In the genomic region with DNA sequence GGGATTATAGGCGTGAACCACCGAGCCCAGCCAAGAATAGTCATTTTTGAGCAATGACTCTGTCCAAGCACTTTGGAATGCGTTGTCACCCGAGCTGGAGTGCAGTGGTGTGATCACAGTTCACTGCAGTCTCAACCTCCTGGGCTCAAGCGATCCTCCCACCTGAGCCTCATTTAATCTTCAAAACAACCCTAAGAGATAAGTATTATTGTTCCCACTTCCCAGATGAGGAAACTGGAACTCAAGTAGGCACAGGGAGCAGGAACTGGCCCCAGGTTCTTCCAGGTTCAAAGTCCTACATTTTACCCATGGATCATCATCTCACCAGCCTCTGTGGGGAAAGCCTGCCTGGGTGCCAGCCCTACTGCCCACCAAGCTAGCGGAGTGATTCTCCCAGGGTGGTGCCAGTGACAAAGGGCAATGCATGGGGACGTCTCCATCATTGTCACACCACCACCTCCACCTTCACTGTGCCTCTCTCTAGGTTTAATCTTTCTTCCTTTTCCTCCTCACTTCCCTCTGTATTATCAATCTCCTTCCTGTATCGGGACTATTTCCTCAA, we compare ENCODE assay signal across 8 cellular contexts. TPM values are rescaled to one million over a fixed set of nuclear protein-coding genes. Genes with fewer than 3 reads are reported as not detected.
DNase-seq lines count a peak whose midpoint lies in the region; ATAC-seq and TF ChIP-seq lines count a peak whose summit lies in the region.

No MANE protein-coding gene starts in this region.

- CTCF ChIA-PET in OCI-LY7 (lab: Charles Lee; ENCODE audit: unreplicated experiment) = no interaction called here

- H3K9me2 ChIP-seq in OCI-LY7 (ENCODE audit: insufficient read depth, low read length) = no peaks in the 10 kb centered on the region

- H3K27ac Mint-ChIP-seq in CD14-positive monocyte (peak overlapping the region; percentile 95 to 98 (median 97)), neural crest cell (ENCODE audit: unreplicated experiment) (peak overlapping the region; percentile 76)
- H3K27ac Mint-ChIP-seq in effector memory CD8-positive, alpha-beta T cell = peak overlapping the region; percentile 90 to 91

- no peaks in the 10 kb centered on the region for H3K9me3 Mint-ChIP-seq in CD14-positive monocyte
- no peaks in the 10 kb centered on the region for H3K9me3 Mint-ChIP-seq in effector memory CD8-positive, alpha-beta T cell
- H3K9me3 Mint-ChIP-seq in neural crest cell = no peaks in the 10 kb centered on the region

- intact Hi-C loops in CD14-positive monocyte (cut with micrococcal nuclease) = loop anchor here in 1 of 2 donors (1.0 kb wide), 1 partner anchor 13 kb away; no protein-coding TSS in a partner anchor
- intact Hi-C loops in OCI-LY7 (cut with micrococcal nuclease; ENCODE audit: unreplicated experiment) = no loop called here

- no peak for DNase-seq in CD14-positive monocyte (ENCODE audit: low spot score)
- DNase-seq in OCI-LY7 (ENCODE audit: low spot score) = no peak
- no peak for DNase-seq in effector memory CD8-positive, alpha-beta T cell
- no peak for DNase-seq in neural crest cell (ENCODE audit: low read depth, low spot score)
- DNase-seq in islet precursor cell = no peak
- DNase-seq in NCI-H1436 treated with DMSO at 0.1 percent for 48 hours (lab: John Stamatoyannopoulos, UW) = no peak

- H3K4me2 ChIP-seq in OCI-LY7 (ENCODE audit: low read length) = peak overlapping the region; percentile 25; the same call in 1 of the 2 replicates

- peaks cover 50% of the 10 kb centered on the region for H3K4me1 Mint-ChIP-seq in CD14-positive monocyte
- peaks cover 21 to 27% of the 10 kb centered on the region in 2 donors for H3K4me1 Mint-ChIP-seq in effector memory CD8-positive, alpha-beta T cell (ENCODE audit: low read depth in 2 of 2)
- H3K4me1 Mint-ChIP-seq in neural crest cell = peaks cover 17% of the 10 kb centered on the region

- peaks cover 0 to 2% of the 10 kb centered on the region in 2 donors for H3K36me3 Mint-ChIP-seq in CD14-positive monocyte
- H3K36me3 Mint-ChIP-seq in effector memory CD8-positive, alpha-beta T cell (ENCODE audit: insufficient read depth) = peaks cover 6% of the 10 kb centered on the region
- no peaks in the 10 kb centered on the region for H3K36me3 Mint-ChIP-seq in neural crest cell (ENCODE audit: low read depth)

- TF ChIP-seq CTCF in CD14-positive monocyte (IDR thresholded peaks at IDR 0.05) (no peak), OCI-LY7 (conservative IDR thresholded peaks at IDR 0.05; ENCODE audit: low read length) (no peak), neural crest cell (conservative IDR thresholded peaks at IDR 0.05) (no peak)

- BruUV-seq in OCI-LY7 (replicated peaks; lab: Mats Ljungman, UMichigan) = no TSS peak

- POLR2A ChIA-PET in OCI-LY7 (lab: Charles Lee) = interaction anchor here (9.4 kb wide), 1 partner anchor 11 kb away, joined by 71 read pairs; a partner anchor contains a TSS

- peak overlapping the region; percentile 75 for H2AFZ ChIP-seq in OCI-LY7 (ENCODE audit: low read length)

- no peak for ATAC-seq in effector memory CD8-positive, alpha-beta T cell (replicated peaks)
- ATAC-seq in GM19023 (IDR thresholded peaks at IDR 0.05; ENCODE audit: unreplicated experiment) (no peak), HG03108 (IDR thresholded peaks at IDR 0.05; ENCODE audit: unreplicated experiment) (no peak)

- H3K4me3 Mint-ChIP-seq in CD14-positive monocyte (peak overlapping the region; percentile 32 to 67), neural crest cell (no peak overlapping the region)
- peak overlapping the region; percentile 66 to 75 for H3K4me3 Mint-ChIP-seq in effector memory CD8-positive, alpha-beta T cell

- no peaks in the 10 kb centered on the region for H3K9me3 ChIP-seq in OCI-LY7 (ENCODE audit: low read length)

- no peaks in the 10 kb centered on the region for H3K36me3 ChIP-seq in OCI-LY7 (ENCODE audit: insufficient read depth, low read length)

- no peaks in the 10 kb centered on the region for H3K79me2 ChIP-seq in OCI-LY7 (ENCODE audit: insufficient read depth, low read depth, low read length)

- no peak overlapping the region for H3K4me3 ChIP-seq in OCI-LY7 (ENCODE audit: low read depth, low read length, poor library complexity, severe bottlenecking)

- no peak overlapping the region for H3K27ac ChIP-seq in OCI-LY7 (ENCODE audit: low read depth, low read length, poor library complexity, severe bottlenecking)

- H3K4me1 ChIP-seq in OCI-LY7 (ENCODE audit: insufficient read depth, low read length, poor library complexity, severe bottlenecking) = peaks cover 15% of the 10 kb centered on the region

- H4K20me1 ChIP-seq in OCI-LY7 (ENCODE audit: insufficient read depth, low read length) = no peaks in the 10 kb centered on the region

- peaks cover 0 to 4% (median under 1%) of the 10 kb centered on the region in 3 donors for H3K27me3 Mint-ChIP-seq in CD14-positive monocyte (ENCODE audit: low read depth in 3 of 3)
- no peaks in the 10 kb centered on the region for H3K27me3 Mint-ChIP-seq in effector memory CD8-positive, alpha-beta T cell
- no peaks in the 10 kb centered on the region for H3K27me3 Mint-ChIP-seq in neural crest cell (ENCODE audit: low read depth)

RNA-seq across cellular contexts. Expression of a gene that starts 11.3 kb away (rescaled TPM):
- polyA plus RNA-seq in CD14-positive monocyte = not detected
- 0.21 and 0.28 TPM in 2 replicates for total RNA-seq in OCI-LY7 (2014; rRNA removed; shearing (Covaris generic))
- 0.70 and 1.3 TPM in 2 replicates for total RNA-seq in OCI-LY7 (2022)
- 50.4 and 54.0 TPM in 2 replicates for total RNA-seq in neural crest cell

RNA-seq across cellular contexts. Expression of a gene that starts 13.6 kb away (rescaled TPM):
- polyA plus RNA-seq in CD14-positive monocyte = 1 to 10 TPM; 1.4 to 2.2 TPM
- total RNA-seq in OCI-LY7 (2014; rRNA removed; shearing (Covaris generic)) = 70.9 and 86.4 TPM in 2 replicates
- 238 and 305 TPM in 2 replicates for total RNA-seq in OCI-LY7 (2022)
- total RNA-seq in neural crest cell = 18.8 and 21.5 TPM in 2 replicates

RNA-seq across cellular contexts. Expression of a gene that starts 56.5 kb away (rescaled TPM):
- polyA plus RNA-seq in CD14-positive monocyte = under 1 TPM in 1 of 2 donors, not detected in 1; 0.04 TPM
- total RNA-seq in OCI-LY7 (2014; rRNA removed; shearing (Covaris generic)) = 6.7 and 9.4 TPM in 2 replicates
- total RNA-seq in OCI-LY7 (2022) (5.7 and 7.2 TPM in 2 replicates), neural crest cell (10.6 and 12.3 TPM in 2 replicates)

Comparison
In these comparisons a context has a peak if more than half of its experiments do, and no peak if none do; other contexts are left out.
1. RNA of a gene that starts 11.3 kb away (total RNA-seq): 50.4 to 54.0 TPM in neural crest cell; 0.21 to 1.3 TPM in OCI-LY7; every median in the first group is over 10 times any median in the second.
2. Peak in every context shown above with its lines, with median percentiles within 50 percentile points of each other: H3K27ac Mint-ChIP-seq.